Comparison of ENCODE assay signal across 13 cellular contexts in the genomic region with DNA sequence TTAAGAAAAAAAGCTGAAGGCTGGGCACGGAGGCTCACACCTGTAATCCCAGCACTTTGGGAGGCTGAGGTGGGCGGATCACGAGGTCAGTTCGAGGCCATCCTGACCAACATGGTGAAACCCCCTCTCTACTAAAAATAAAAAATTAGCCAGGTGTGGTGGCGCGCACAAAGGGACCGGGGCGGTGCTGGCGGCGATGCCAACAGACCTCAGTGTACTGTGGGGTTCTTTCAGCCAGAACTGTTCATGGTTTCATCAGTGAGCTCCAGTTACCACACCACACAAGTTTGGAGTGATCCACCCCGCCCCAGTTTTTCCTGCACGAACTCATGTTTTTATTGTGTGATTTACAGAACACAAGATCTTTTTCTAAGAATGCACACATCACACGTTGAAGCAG. TPM values are rescaled to one million over a fixed set of nuclear protein-coding genes. Genes with fewer than 3 reads are reported as not detected.
DNase-seq lines count a peak whose midpoint lies in the region; ATAC-seq and TF ChIP-seq lines count a peak whose summit lies in the region.
"Had no signal": no experiment of that assay in that cellular context is flagged by ENCODE, and none has a peak within 500 bp of the region (broad histone marks: within the 10 kb centered on the region; RNA-seq: fewer than 3 reads in every experiment).

No MANE protein-coding gene starts in this region.

- H3K4me2 ChIP-seq in OCI-LY1 (ENCODE audit: low read length) = no peak overlapping the region

- no peak overlapping the region for H3K4me3 ChIP-seq in CD4-positive, CD25-positive, alpha-beta regulatory T cell (ENCODE audit: low read depth, low read length)
- H3K4me3 ChIP-seq in OCI-LY1 (ENCODE audit: low read depth, low read length, poor library complexity, severe bottlenecking) (no peak overlapping the region), gastroesophageal sphincter (no peak overlapping the region), skeletal muscle tissue (ENCODE audit: low read length in 3 of 3) (no peak overlapping the region)
- H3K4me3 ChIP-seq: pancreas had no signal

- TF ChIP-seq CTCF in OCI-LY1 (IDR thresholded peaks at IDR 0.05; ENCODE audit: low read length) (no peak), gastroesophageal sphincter (IDR thresholded peaks at IDR 0.05) (no peak)

- 47 to 76% methylated on average over 3 to 13 of the region's 13 CpGs for WGBS in gastroesophageal sphincter (ENCODE audit: low coverage in 1 of 2), 2 donors

- no peak for ATAC-seq in CD4-positive, CD25-positive, alpha-beta regulatory T cell (ENCODE audit: low read depth in 2 of 2)
- no peak for ATAC-seq in gastroesophageal sphincter
- no peak for ATAC-seq in GM18861 (IDR thresholded peaks at IDR 0.05; ENCODE audit: unreplicated experiment)

- no peak overlapping the region for H3K27ac ChIP-seq in CD4-positive, CD25-positive, alpha-beta regulatory T cell (ENCODE audit: insufficient read depth, low read length, poor library complexity, severe bottlenecking)
- H3K27ac ChIP-seq in OCI-LY1 (ENCODE audit: low read depth, low read length, poor library complexity, severe bottlenecking) (peak overlapping the region; percentile 66), gastroesophageal sphincter (peak overlapping the region in 3 of 4 donors; percentile 43 to 74 (median 70)), skeletal muscle tissue (ENCODE audit: low read depth, low read length) (peak overlapping the region; percentile 14)
- H3K27ac ChIP-seq: C4-2B had no signal

- H3K4me3 Mint-ChIP-seq in CD4-positive, CD25-positive, alpha-beta regulatory T cell = no peak overlapping the region

- peak overlapping the region in 2 of 3 donors; percentile 33 to 52 for H3K27ac Mint-ChIP-seq in CD4-positive, CD25-positive, alpha-beta regulatory T cell

- H3K27me3 ChIP-seq in CD4-positive, CD25-positive, alpha-beta regulatory T cell (ENCODE audit: control insufficient read depth, insufficient read depth, low read length) = no peaks in the 10 kb centered on the region
- H3K27me3 ChIP-seq in OCI-LY1 (ENCODE audit: insufficient read depth, low read length) = no peaks in the 10 kb centered on the region
- no peaks in the 10 kb centered on the region for H3K27me3 ChIP-seq in gastroesophageal sphincter
- H3K27me3 ChIP-seq in skeletal muscle tissue (ENCODE audit: control insufficient read depth in 3 of 3, insufficient read depth in 3 of 3, low read length in 3 of 3) = no peaks in the 10 kb centered on the region
- H3K27me3 ChIP-seq: pancreas had no signal

- no peaks in the 10 kb centered on the region for H3K27me3 Mint-ChIP-seq in CD4-positive, CD25-positive, alpha-beta regulatory T cell

- H3K4me1 ChIP-seq in CD4-positive, CD25-positive, alpha-beta regulatory T cell (ENCODE audit: control insufficient read depth, insufficient read depth, low read length, poor library complexity, severe bottlenecking) = peaks cover 4% of the 10 kb centered on the region
- peaks cover 34% of the 10 kb centered on the region for H3K4me1 ChIP-seq in OCI-LY1 (ENCODE audit: insufficient read depth, low read length, severe bottlenecking)
- peaks cover 3 to 78% (median 20%) of the 10 kb centered on the region in 3 donors for H3K4me1 ChIP-seq in gastroesophageal sphincter
- H3K4me1 ChIP-seq in skeletal muscle tissue (ENCODE audit: control insufficient read depth in 3 of 3, insufficient read depth in 3 of 3, low read length in 3 of 3) = peaks cover 43 to 58% (median 50%) of the 10 kb centered on the region in 3 donors
- H3K4me1 ChIP-seq: pancreas had no signal

- no peak for DNase-seq in CD4-positive, CD25-positive, alpha-beta regulatory T cell
- no peak for DNase-seq in NCI-H1048 (lab: John Stamatoyannopoulos, UW)
- DNase-seq in activated gamma-delta T cell (lab: John Stamatoyannopoulos, UW) = no peak
- no peak for DNase-seq in epidermal melanocyte (ENCODE audit: insufficient read length, low spot score)
- DNase-seq: activated CD4-positive, alpha-beta T cell treated with anti-CD3 and anti-CD28 coated beads for 48 hours; NCI-H1436 treated with DMSO at 0.1 percent for 48 hours; NCI-H510A treated with DMSO at 0.1 percent for 48 hours; pancreas had no signal

- no peaks in the 10 kb centered on the region for H4K20me1 ChIP-seq in OCI-LY1 (ENCODE audit: insufficient read depth, low read length)

- H3K79me2 ChIP-seq in OCI-LY1 (ENCODE audit: insufficient read depth, low read length) = no peaks in the 10 kb centered on the region

- H3K9me3 ChIP-seq in CD4-positive, CD25-positive, alpha-beta regulatory T cell (ENCODE audit: control insufficient read depth in 2 of 2, low read length in 2 of 2) = no peaks in the 10 kb centered on the region
- H3K9me3 ChIP-seq in OCI-LY1 (ENCODE audit: low read length) (no peaks in the 10 kb centered on the region), gastroesophageal sphincter (no peaks in the 10 kb centered on the region), skeletal muscle tissue (ENCODE audit: control insufficient read depth in 3 of 3, low read length in 3 of 3) (no peaks in the 10 kb centered on the region)
- H3K9me3 ChIP-seq: pancreas had no signal

- peaks cover 8% of the 10 kb centered on the region for H3K36me3 Mint-ChIP-seq in CD4-positive, CD25-positive, alpha-beta regulatory T cell

- no peak for TF ChIP-seq POLR2A in gastroesophageal sphincter (IDR thresholded peaks at IDR 0.05)

- H3K4me1 Mint-ChIP-seq in CD4-positive, CD25-positive, alpha-beta regulatory T cell = peaks cover 4 to 57% (median 18%) of the 10 kb centered on the region in 4 donors

- H3K9me3 Mint-ChIP-seq in CD4-positive, CD25-positive, alpha-beta regulatory T cell = peaks cover 0 to 1% (median 0%) of the 10 kb centered on the region in 7 donors

- no peaks in the 10 kb centered on the region for H3K9me2 ChIP-seq in OCI-LY1 (ENCODE audit: low read depth, low read length)

- no peaks in the 10 kb centered on the region for H3F3A ChIP-seq in OCI-LY1 (ENCODE audit: insufficient read depth, low read length)

- peaks cover 22% of the 10 kb centered on the region for H3K36me3 ChIP-seq in CD4-positive, CD25-positive, alpha-beta regulatory T cell (ENCODE audit: control insufficient read depth, insufficient read depth, low read length)
- peaks cover 14% of the 10 kb centered on the region for H3K36me3 ChIP-seq in OCI-LY1 (ENCODE audit: insufficient read depth, low read length)
- H3K36me3 ChIP-seq in gastroesophageal sphincter = no peaks in the 10 kb centered on the region
- H3K36me3 ChIP-seq in skeletal muscle tissue (ENCODE audit: control insufficient read depth in 3 of 3, insufficient read depth in 3 of 3, low read length in 3 of 3) = no peaks in the 10 kb centered on the region
- H3K36me3 ChIP-seq: pancreas had no signal

- H2AFZ ChIP-seq in OCI-LY1 (ENCODE audit: low read length) = no peak overlapping the region

- H3K9ac ChIP-seq in OCI-LY1 (ENCODE audit: low read length) = no peak overlapping the region; the same call in 1 of the 2 replicates
- no peak overlapping the region for H3K9ac ChIP-seq in skeletal muscle tissue (ENCODE audit: low read depth in 1 of 3, low read length in 3 of 3)

- no peak for TF ChIP-seq EP300 in gastroesophageal sphincter (IDR thresholded peaks at IDR 0.05)

RNA-seq across cellular contexts. Expression of a gene that starts 21.2 kb away (rescaled TPM):
- total RNA-seq in CD4-positive, CD25-positive, alpha-beta regulatory T cell = 64.7 TPM
- polyA plus RNA-seq in CD4-positive, CD25-positive, alpha-beta regulatory T cell = 10 to 100 TPM; 23.7 to 29.5 (median 26.0) TPM
- 10 to 100 TPM; 33.0 to 84.7 (median 41.6) TPM for total RNA-seq in gastroesophageal sphincter
- 11.0 TPM for total RNA-seq in skeletal muscle tissue

RNA-seq across cellular contexts. Expression of a gene that starts 56.7 kb away (rescaled TPM):
- 180 TPM for total RNA-seq in CD4-positive, CD25-positive, alpha-beta regulatory T cell
- 10 to 100 TPM; 13.3 to 20.5 (median 15.2) TPM for polyA plus RNA-seq in CD4-positive, CD25-positive, alpha-beta regulatory T cell
- total RNA-seq in gastroesophageal sphincter (10 to 100 TPM; 65.1 to 87.8 (median 82.5) TPM), skeletal muscle tissue (10.4 TPM)
